Comparison of ENCODE assay signal across 1 cellular context in genomic region chr10:15166325-15166724, GRCh38.
TF ChIP-seq lines count a peak whose summit lies in the region.

No MANE protein-coding gene starts in this region.

TF ChIP-seq in SK-N-SH, 30 proteins besides CTCF, POLR2A, EP300 and RAD21 (continued from another document):
- TF ChIP-seq, protein P1, sequence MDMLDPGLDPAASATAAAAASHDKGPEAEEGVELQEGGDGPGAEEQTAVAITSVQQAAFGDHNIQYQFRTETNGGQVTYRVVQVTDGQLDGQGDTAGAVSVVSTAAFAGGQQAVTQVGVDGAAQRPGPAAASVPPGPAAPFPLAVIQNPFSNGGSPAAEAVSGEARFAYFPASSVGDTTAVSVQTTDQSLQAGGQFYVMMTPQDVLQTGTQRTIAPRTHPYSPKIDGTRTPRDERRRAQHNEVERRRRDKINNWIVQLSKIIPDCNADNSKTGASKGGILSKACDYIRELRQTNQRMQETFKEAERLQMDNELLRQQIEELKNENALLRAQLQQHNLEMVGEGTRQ (IDR thresholded peaks at IDR 0.05; ENCODE audit: borderline replicate concordance, low read depth, low read length): no peak
- no peak for TF ChIP-seq ELF1 (IDR thresholded peaks at IDR 0.05)
TF ChIP-seq in SK-N-SH: peak in this region for 0.
